ENCODE assay signal across 8 cellular contexts in the genomic region with DNA sequence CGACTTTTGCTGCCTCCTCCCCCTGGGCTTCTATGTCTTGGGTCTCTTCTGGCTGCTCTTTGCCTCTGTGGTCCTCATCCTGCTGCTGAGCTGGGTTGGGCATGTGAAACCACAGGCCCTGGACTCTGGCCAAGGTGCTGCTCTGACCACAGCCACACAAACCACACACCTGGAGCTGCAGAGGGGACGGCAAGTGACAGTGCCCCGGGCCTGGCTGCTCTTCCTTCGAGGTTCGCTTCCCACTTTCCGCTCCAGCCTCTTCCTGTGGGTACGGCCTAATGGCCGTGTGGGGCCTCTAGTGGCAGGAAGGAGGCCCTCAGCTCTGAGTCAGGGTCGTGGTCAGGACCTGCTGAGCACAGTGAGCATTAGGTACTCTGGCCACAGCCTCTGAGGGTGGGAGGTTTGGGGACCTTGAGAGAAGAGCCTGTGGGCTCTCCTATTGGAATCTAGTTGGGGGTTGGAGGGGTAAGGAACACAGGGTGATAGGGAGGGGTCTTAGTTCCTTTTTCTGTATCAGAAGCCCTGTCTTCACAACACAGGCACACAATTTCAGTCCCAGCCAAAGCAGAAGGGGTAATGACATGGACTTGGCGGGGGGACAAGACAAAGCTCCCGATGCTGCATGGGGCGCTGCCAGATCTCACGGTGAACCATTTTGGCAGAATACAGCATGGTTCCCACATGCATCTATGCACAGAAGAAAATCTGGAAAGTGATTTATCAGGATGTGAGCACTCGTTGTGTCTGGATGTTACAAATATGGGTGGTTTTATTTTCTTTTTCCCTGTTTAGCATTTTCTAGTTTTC. TPM values are rescaled to one million over a fixed set of nuclear protein-coding genes. Genes with fewer than 3 reads are reported as not detected.
A peak's percentile ranks its signal among the peaks of the same experiment; 100 is the strongest.
DNase-seq lines count a peak whose midpoint lies in the region; ATAC-seq, FAIRE-seq and TF ChIP-seq lines count a peak whose summit lies in the region.

No MANE protein-coding gene starts in this region.

- SMC1A ChIA-PET in GM12878 (lab: Charles Lee; ENCODE audit: uncharacterized antibody, unreplicated experiment): interaction anchor here (1.2 kb wide), 1 partner anchor 32 kb away, joined by 3 read pairs; no protein-coding TSS in a partner anchor

- peaks cover 33% of the 10 kb centered on the region for H3K4me1 Mint-ChIP-seq in activated T-cell treated with anti-CD3 and anti-CD28 coated beads, Interleukin-2, amount 50 U/mL, for 24 hours (ENCODE audit: low read depth)

- H3K27me3 Mint-ChIP-seq in activated T-cell treated with anti-CD3 and anti-CD28 coated beads, Interleukin-2, amount 50 U/mL, for 24 hours: no peaks in the 10 kb centered on the region

- H3K4me3 ChIP-seq in GM12878: peak overlapping the region; percentile 42; the same call in 1 of the 2 replicates
- no peak overlapping the region for H3K4me3 ChIP-seq in lower lobe of right lung

- peaks cover 53% of the 10 kb centered on the region for H3K36me3 Mint-ChIP-seq in activated T-cell treated with anti-CD3 and anti-CD28 coated beads, Interleukin-2, amount 50 U/mL, for 24 hours (ENCODE audit: low read depth)

- peaks cover 32% of the 10 kb centered on the region for H3K4me1 ChIP-seq in GM12878 (ENCODE audit: control insufficient read depth, insufficient read depth, low read length)
- H3K4me1 ChIP-seq in lower lobe of right lung: peaks cover 26% of the 10 kb centered on the region

- ATAC-seq in GM12878 (peak; percentile 80), lower lobe of right lung (peak; percentile 18 to 48), HG02852 (IDR thresholded peaks at IDR 0.05; ENCODE audit: unreplicated experiment) (no peak), HG03175 (IDR thresholded peaks at IDR 0.05; ENCODE audit: unreplicated experiment) (no peak)

- H3K27ac Mint-ChIP-seq in activated T-cell treated with anti-CD3 and anti-CD28 coated beads, Interleukin-2, amount 50 U/mL, for 24 hours: peak overlapping the region; percentile 38

- H3K79me2 ChIP-seq in GM12878 (ENCODE audit: control insufficient read depth, insufficient read depth, low read length): peaks cover 16% of the 10 kb centered on the region

- 27% methylated on average over 14 of the region's 14 CpGs for WGBS in GM12878 (ENCODE audit: insufficient coverage, insufficient replicate concordance, low lambda C conversion rate, missing lambda C conversion rate)

- H3K9me3 ChIP-seq in GM12878 (replicated peaks; ENCODE audit: control insufficient read depth, insufficient read depth, low read length): no peaks in the 10 kb centered on the region
- H3K9me3 ChIP-seq in lower lobe of right lung: no peaks in the 10 kb centered on the region

- in situ Hi-C loops in GM12878 (cut with MboI): no loop called here

- no peak for FAIRE-seq in GM12878 (lab: Jason Lieb, UNC)

- peak overlapping the region; percentile 56 for H3K4me2 ChIP-seq in GM12878 (ENCODE audit: control insufficient read depth, insufficient read depth)

- H3K27ac ChIP-seq in GM12878 (ENCODE audit: control insufficient read depth, insufficient read depth): no peak overlapping the region
- H3K27ac ChIP-seq in lower lobe of right lung: no peak overlapping the region

- TF ChIP-seq CTCF in GM12878 (IDR thresholded peaks at IDR 0.05 in 2 of 3, conservative IDR thresholded peaks at IDR 0.05 in 1 of 3; ENCODE audit: control insufficient read depth in 2 of 3, extremely low read depth in 1 of 3, insufficient read depth in 1 of 3, low read depth in 3 of 3, low read length in 3 of 3) (peak; percentile 15 to 33 (median 27); a peak in 1 of 6 replicates), lower lobe of right lung (IDR thresholded peaks at IDR 0.05) (peak; percentile 16)

- no peak overlapping the region for H3K4me3 Mint-ChIP-seq in activated T-cell treated with anti-CD3 and anti-CD28 coated beads, Interleukin-2, amount 50 U/mL, for 24 hours

- intact Hi-C loops in GM12878 (cut with micrococcal nuclease; ENCODE audit: unreplicated experiment) (no loop called here), lower lobe of right lung (cut with DNase I) (no loop called here)

- POLR2A ChIA-PET in GM12878 (lab: Charles Lee): interaction anchor here (0.7 to 1.3 kb wide), 2 partner anchors 21 to 198 kb away, joined by 3 read pairs; no protein-coding TSS in a partner anchor

- peak; percentile 24; the same call in 1 of the 2 replicates for TF ChIP-seq RAD21 in GM12878 (IDR thresholded peaks at IDR 0.05; ENCODE audit: insufficient read depth, low read depth, low read length)

- H3K36me3 ChIP-seq in GM12878 (ENCODE audit: control insufficient read depth in 2 of 2, insufficient read depth in 2 of 2, low read length in 1 of 2): peaks cover 4 to 14% of the 10 kb centered on the region in 2 experiments; a peak in 3 of 4 replicates
- H3K36me3 ChIP-seq in lower lobe of right lung: peaks cover 28% of the 10 kb centered on the region

- CTCF ChIA-PET in GM12878 (lab: Yijun Ruan, JAX): interaction anchor here (0.6 to 1.3 kb wide), 3 partner anchors 25 to 1501 kb away, joined by 3 to 5 read pairs (median 4); partner anchors contain the start of gene SPAG7

- H3K27me3 ChIP-seq in GM12878 (replicated peaks in 1 of 2; ENCODE audit: control insufficient read depth in 2 of 2, insufficient read depth in 2 of 2, low read length in 1 of 2) (no peaks in the 10 kb centered on the region), lower lobe of right lung (ENCODE audit: low read depth) (no peaks in the 10 kb centered on the region)

- no peaks in the 10 kb centered on the region for H4K20me1 ChIP-seq in GM12878 (ENCODE audit: control insufficient read depth, insufficient read depth)

- RAD21 ChIA-PET in GM12878 (lab: Charles Lee; ENCODE audit: unreplicated experiment): interaction anchor here (0.5 to 1.2 kb wide), 2 partner anchors 33 to 83 kb away, joined by 3 to 4 read pairs; partner anchors contain the start of gene SPAG7

- TF ChIP-seq EP300 in GM12878 (IDR thresholded peaks at IDR 0.05; ENCODE audit: borderline replicate concordance in 1 of 2, control insufficient read depth in 1 of 2, low read depth in 2 of 2, low read length in 2 of 2): no peak

- no peaks in the 10 kb centered on the region for H3K9me3 Mint-ChIP-seq in activated T-cell treated with anti-CD3 and anti-CD28 coated beads, Interleukin-2, amount 50 U/mL, for 24 hours

- H2AFZ ChIP-seq in GM12878 (ENCODE audit: control insufficient read depth, low read depth, low read length): no peak overlapping the region

- DNase-seq in activated T-cell treated with anti-CD3 and anti-CD28 coated beads, Interleukin-2, amount 50 U/mL, for 24 hours: no peak
- DNase-seq in activated T-cell treated with anti-CD3 and anti-CD28 coated beads, Interleukin-2, amount 50 U/mL, for 1 hour: no peak
- DNase-seq in NCI-H1105 treated with DMSO at 0.1 percent for 48 hours (lab: John Stamatoyannopoulos, UW) (peak; percentile 20), GM12878 (ENCODE audit: low read depth, low spot score) (no peak), lower lobe of right lung (no peak)
- no peak for DNase-seq in activated CD4-positive, alpha-beta T cell treated with anti-CD3 and anti-CD28 coated beads for 48 hours

- H3K9ac ChIP-seq in GM12878 (ENCODE audit: control insufficient read depth, insufficient read depth, low read length): no peak overlapping the region

- no TSS peak for BruUV-seq in GM12878 (replicated peaks; lab: Mats Ljungman, UMichigan)

- TF ChIP-seq POLR2A in GM12878 (IDR thresholded peaks at IDR 0.05; ENCODE audit: low read depth, low read length): peak; percentile 62

RNA-seq across cellular contexts. Expression of gene GP1BA, which starts 2.3 kb away (rescaled TPM):
- not detected in 2 replicates for total RNA-seq in GM12878 (2013; cell fraction: nucleolus; rRNA removed)
- 0.06 and 0.49 TPM in 2 replicates for total RNA-seq in GM12878 (2014; rRNA removed)
- 0.04 and 0.14 TPM in 2 replicates for total RNA-seq in GM12878 (2014; rRNA removed; fragmentation: Illumina TruSeq; extraction: Trizol)
- 0.67 and 0.74 TPM in 2 replicates for total RNA-seq in GM12878 (2021)
- 1.9 TPM for polyA plus RNA-seq in GM12878 (2011; ENCODE audit: low read depth)
- not detected in 2 replicates for polyA plus RNA-seq in GM12878 (2011; rRNA removed)
- polyA plus RNA-seq in GM12878 (2011; cell fraction: cytosol; rRNA removed): 0.03 and 0.12 TPM in 2 replicates
- 0.04 and 0.07 TPM in 2 replicates for polyA plus RNA-seq in GM12878 (2011; cell fraction: nucleus; rRNA removed)
- 1.1 and 2.5 TPM in 2 replicates for polyA plus RNA-seq in GM12878 (2012)
- polyA plus RNA-seq in GM12878 (2014; fragmentation: Illumina TruSeq; extraction: Trizol): 0.25 and 0.59 TPM in 2 replicates
- under 1 TPM; 0.05 to 0.11 TPM for polyA plus RNA-seq in GM12878 (2014; fragmentation: Nextera tagmentation; extraction: Ambion mirVana)
- polyA plus RNA-seq in GM12878 (2014; rRNA removed): 0.28 and 0.43 TPM in 2 replicates
- polyA plus RNA-seq in GM12878 (2016; fragmentation: Nextera tagmentation; extraction: Ambion mirVana): under 1 TPM; 0.35 to 0.64 TPM
- 0.15 and 0.26 TPM in 2 replicates for polyA minus RNA-seq in GM12878 (2011; rRNA and poly(A)+ RNA removed)
- polyA minus RNA-seq in GM12878 (2011; cell fraction: cytosol; rRNA and poly(A)+ RNA removed): not detected in 2 replicates
- not detected in 2 replicates for polyA minus RNA-seq in GM12878 (2011; cell fraction: nucleus; rRNA and poly(A)+ RNA removed)
- total RNA-seq in lower lobe of right lung: 0.92 TPM

RNA-seq across cellular contexts. Expression of gene SLC25A11, which starts 5.5 kb away (rescaled TPM):
- total RNA-seq in GM12878 (2013; cell fraction: nucleolus; rRNA removed): 39.8 and 41.2 TPM in 2 replicates
- total RNA-seq in GM12878 (2014; rRNA removed) (82.7 and 91.4 TPM in 2 replicates), GM12878 (2014; rRNA removed; fragmentation: Illumina TruSeq; extraction: Trizol) (32.1 and 35.2 TPM in 2 replicates), GM12878 (2021) (73.7 and 82.2 TPM in 2 replicates), lower lobe of right lung (59.9 TPM)
- polyA plus RNA-seq in GM12878 (2011; ENCODE audit: low read depth): 14.1 TPM
- polyA plus RNA-seq in GM12878 (2011; rRNA removed) (11.8 and 28.2 TPM in 2 replicates), GM12878 (2014; fragmentation: Illumina TruSeq; extraction: Trizol) (19.1 and 59.2 TPM in 2 replicates), GM12878 (2014; fragmentation: Nextera tagmentation; extraction: Ambion mirVana) (10 to 100 TPM in 1 of 2 experiments, 1 to 10 TPM in 1; 5.8 to 10.9 TPM), GM12878 (2014; rRNA removed) (70.9 and 72.5 TPM in 2 replicates), GM12878 (2016; fragmentation: Nextera tagmentation; extraction: Ambion mirVana) (100 to 1,000 TPM; 141 to 142 TPM)
- 50.2 TPM in 2 replicates for polyA plus RNA-seq in GM12878 (2011; cell fraction: cytosol; rRNA removed)
- polyA plus RNA-seq in GM12878 (2011; cell fraction: nucleus; rRNA removed): 59.6 and 63.5 TPM in 2 replicates
- polyA plus RNA-seq in GM12878 (2012): 33.1 and 38.0 TPM in 2 replicates
- 23.3 and 40.2 TPM in 2 replicates for polyA minus RNA-seq in GM12878 (2011; rRNA and poly(A)+ RNA removed)
- polyA minus RNA-seq in GM12878 (2011; cell fraction: cytosol; rRNA and poly(A)+ RNA removed): 12.2 and 13.4 TPM in 2 replicates
- polyA minus RNA-seq in GM12878 (2011; cell fraction: nucleus; rRNA and poly(A)+ RNA removed): 32.0 and 59.6 TPM in 2 replicates

RNA-seq across cellular contexts. Expression of gene RNF167, which starts 5.7 kb away (rescaled TPM):
- total RNA-seq in GM12878 (2013; cell fraction: nucleolus; rRNA removed): 36.5 and 46.0 TPM in 2 replicates
- total RNA-seq in GM12878 (2014; rRNA removed): 47.6 and 52.9 TPM in 2 replicates
- total RNA-seq in GM12878 (2014; rRNA removed; fragmentation: Illumina TruSeq; extraction: Trizol): 57.4 and 63.9 TPM in 2 replicates
- total RNA-seq in GM12878 (2021): 86.5 and 91.3 TPM in 2 replicates
- 69.5 TPM for polyA plus RNA-seq in GM12878 (2011; ENCODE audit: low read depth)
- polyA plus RNA-seq in GM12878 (2011; rRNA removed): 58.4 and 90.7 TPM in 2 replicates
- 174 and 192 TPM in 2 replicates for polyA plus RNA-seq in GM12878 (2011; cell fraction: cytosol; rRNA removed)
- polyA plus RNA-seq in GM12878 (2011; cell fraction: nucleus; rRNA removed): 178 and 241 TPM in 2 replicates
- polyA plus RNA-seq in GM12878 (2012): 87.5 and 90.3 TPM in 2 replicates
- polyA plus RNA-seq in GM12878 (2014; fragmentation: Illumina TruSeq; extraction: Trizol): 132 and 147 TPM in 2 replicates
- polyA plus RNA-seq in GM12878 (2014; fragmentation: Nextera tagmentation; extraction: Ambion mirVana): 10 to 100 TPM; 33.6 to 35.3 TPM
- polyA plus RNA-seq in GM12878 (2014; rRNA removed): 87.1 and 87.9 TPM in 2 replicates
- 10 to 100 TPM; 49.7 to 57.7 TPM for polyA plus RNA-seq in GM12878 (2016; fragmentation: Nextera tagmentation; extraction: Ambion mirVana)
- 68.8 and 133 TPM in 2 replicates for polyA minus RNA-seq in GM12878 (2011; rRNA and poly(A)+ RNA removed)
- 54.1 and 60.8 TPM in 2 replicates for polyA minus RNA-seq in GM12878 (2011; cell fraction: cytosol; rRNA and poly(A)+ RNA removed)
- polyA minus RNA-seq in GM12878 (2011; cell fraction: nucleus; rRNA and poly(A)+ RNA removed): 41.7 and 74.5 TPM in 2 replicates
- total RNA-seq in lower lobe of right lung: 97.5 TPM

RNA-seq across cellular contexts. Expression of gene PFN1, which starts 14.0 kb away (rescaled TPM):
- 131 and 144 TPM in 2 replicates for total RNA-seq in GM12878 (2013; cell fraction: nucleolus; rRNA removed)
- total RNA-seq in GM12878 (2014; rRNA removed): 1,668 and 2,039 TPM in 2 replicates
- total RNA-seq in GM12878 (2014; rRNA removed; fragmentation: Illumina TruSeq; extraction: Trizol): 812 and 920 TPM in 2 replicates
- 1,903 and 1,912 TPM in 2 replicates for total RNA-seq in GM12878 (2021)
- polyA plus RNA-seq in GM12878 (2011; ENCODE audit: low read depth): 909 TPM
- polyA plus RNA-seq in GM12878 (2011; rRNA removed): 705 and 1,560 TPM in 2 replicates
- 2,124 and 2,184 TPM in 2 replicates for polyA plus RNA-seq in GM12878 (2011; cell fraction: cytosol; rRNA removed)
- polyA plus RNA-seq in GM12878 (2011; cell fraction: nucleus; rRNA removed): 1,008 and 1,226 TPM in 2 replicates
- 1,629 and 1,984 TPM in 2 replicates for polyA plus RNA-seq in GM12878 (2012)
- 1,675 and 1,933 TPM in 2 replicates for polyA plus RNA-seq in GM12878 (2014; fragmentation: Illumina TruSeq; extraction: Trizol)
- 100 to 1,000 TPM; 154 to 558 TPM for polyA plus RNA-seq in GM12878 (2014; fragmentation: Nextera tagmentation; extraction: Ambion mirVana)
- 3,016 and 4,055 TPM in 2 replicates for polyA plus RNA-seq in GM12878 (2014; rRNA removed)
- 1,000 to 10,000 TPM; 3,739 to 3,892 TPM for polyA plus RNA-seq in GM12878 (2016; fragmentation: Nextera tagmentation; extraction: Ambion mirVana)
- 545 and 728 TPM in 2 replicates for polyA minus RNA-seq in GM12878 (2011; rRNA and poly(A)+ RNA removed)
- 829 and 978 TPM in 2 replicates for polyA minus RNA-seq in GM12878 (2011; cell fraction: cytosol; rRNA and poly(A)+ RNA removed)
- polyA minus RNA-seq in GM12878 (2011; cell fraction: nucleus; rRNA and poly(A)+ RNA removed): 245 and 466 TPM in 2 replicates
- 528 TPM for total RNA-seq in lower lobe of right lung

RNA-seq across cellular contexts. Expression of gene ENO3, which starts 16.5 kb away (rescaled TPM):
- total RNA-seq in GM12878 (2013; cell fraction: nucleolus; rRNA removed): 24.4 and 27.3 TPM in 2 replicates
- total RNA-seq in GM12878 (2014; rRNA removed) (10.4 and 11.1 TPM in 2 replicates), GM12878 (2014; rRNA removed; fragmentation: Illumina TruSeq; extraction: Trizol) (9.7 and 10.4 TPM in 2 replicates), GM12878 (2021) (24.4 and 28.4 TPM in 2 replicates), lower lobe of right lung (8.2 TPM)
- polyA plus RNA-seq in GM12878 (2011; ENCODE audit: low read depth): 43.3 TPM
- polyA plus RNA-seq in GM12878 (2011; rRNA removed) (19.8 and 25.6 TPM in 2 replicates), GM12878 (2014; fragmentation: Illumina TruSeq; extraction: Trizol) (9.0 and 15.2 TPM in 2 replicates), GM12878 (2014; fragmentation: Nextera tagmentation; extraction: Ambion mirVana) (10 to 100 TPM in 1 of 2 experiments, 1 to 10 TPM in 1; 6.8 to 14.5 TPM), GM12878 (2014; rRNA removed) (26.3 and 31.5 TPM in 2 replicates), GM12878 (2016; fragmentation: Nextera tagmentation; extraction: Ambion mirVana) (10 to 100 TPM; 18.8 to 19.7 TPM)
- polyA plus RNA-seq in GM12878 (2011; cell fraction: cytosol; rRNA removed): 24.3 and 32.1 TPM in 2 replicates
- polyA plus RNA-seq in GM12878 (2011; cell fraction: nucleus; rRNA removed): 316 and 330 TPM in 2 replicates
- 39.6 and 43.1 TPM in 2 replicates for polyA plus RNA-seq in GM12878 (2012)
- polyA minus RNA-seq in GM12878 (2011; rRNA and poly(A)+ RNA removed): 8.6 and 14.5 TPM in 2 replicates
- polyA minus RNA-seq in GM12878 (2011; cell fraction: cytosol; rRNA and poly(A)+ RNA removed): 7.9 and 9.0 TPM in 2 replicates
- polyA minus RNA-seq in GM12878 (2011; cell fraction: nucleus; rRNA and poly(A)+ RNA removed): 23.0 and 30.4 TPM in 2 replicates

Comparison
In these comparisons a context has a peak if more than half of its experiments do, and no peak if none do; other contexts are left out.
1. ATAC-seq: peak in GM12878 (single experiment) and lower lobe of right lung (2 of 2); none in HG02852 (single experiment) and HG03175 (single experiment).